ENCODE assay signal across 23 cellular contexts in the genomic region with DNA sequence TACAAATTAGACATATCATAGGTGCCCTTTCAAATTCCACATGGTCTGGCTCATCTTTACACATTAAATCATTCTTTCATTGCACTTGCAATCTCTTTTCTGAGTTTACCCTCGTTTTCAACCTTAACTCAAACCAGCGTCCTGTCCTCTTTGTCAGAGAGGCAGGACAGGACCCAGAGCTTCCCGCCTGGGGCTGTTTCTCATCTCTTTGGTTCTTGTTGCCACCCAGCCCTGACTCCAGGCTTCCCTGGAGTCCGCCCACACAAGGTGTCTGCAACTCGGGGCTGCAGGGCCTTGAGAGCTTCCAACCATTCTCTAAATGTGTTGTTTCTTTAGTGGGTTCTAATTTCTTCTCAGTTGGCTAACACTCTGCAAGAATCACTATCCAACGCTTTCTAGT. TPM values are rescaled to one million over a fixed set of nuclear protein-coding genes. Genes with fewer than 3 reads are reported as not detected.
A peak's percentile ranks its signal among the peaks of the same experiment; 100 is the strongest.
DNase-seq lines count a peak whose midpoint lies in the region; ATAC-seq, FAIRE-seq and TF ChIP-seq lines count a peak whose summit lies in the region.
"Had no signal": no experiment of that assay in that cellular context is flagged by ENCODE, and none has a peak within 500 bp of the region (broad histone marks: within the 10 kb centered on the region; RNA-seq: fewer than 3 reads in every experiment).

No MANE protein-coding gene starts in this region.

- H3K27ac ChIP-seq in mesendoderm (ENCODE audit: low read depth, low read length) (no peak overlapping the region), skeletal muscle tissue (ENCODE audit: low read depth, low read length) (peak overlapping the region; percentile 59)
- H3K27ac ChIP-seq: 22Rv1, pancreas, RWPE1 had no signal

- H3K36me3 ChIP-seq in mesendoderm (ENCODE audit: control insufficient read depth, insufficient read depth, low read length) (no peaks in the 10 kb centered on the region), skeletal muscle tissue (ENCODE audit: control insufficient read depth in 3 of 3, insufficient read depth in 3 of 3, low read length in 3 of 3) (no peaks in the 10 kb centered on the region)
- H3K36me3 ChIP-seq: pancreas had no signal

- POLR2A ChIA-PET in activated CD4-positive, alpha-beta T cell treated with anti-CD3 and anti-CD28 coated beads for 36 hours (lab: Charles Lee), result interaction anchor here (0.7 kb wide), 1 partner anchor 21 kb away, joined by 3 read pairs; no protein-coding TSS in a partner anchor
- POLR2A ChIA-PET in WTC11 (lab: Charles Lee), result no interaction called here

- CTCF ChIA-PET in activated CD4-positive, alpha-beta T cell treated with anti-CD3 and anti-CD28 coated beads for 36 hours (lab: Charles Lee), result interaction anchor here (0.9 to 1.6 kb wide), 3 partner anchors 13 to 145 kb away, joined by 3 to 5 read pairs (median 3); no protein-coding TSS in a partner anchor
- CTCF ChIA-PET in WTC11 (lab: Charles Lee), result no interaction called here

- intact Hi-C loops in activated CD4-positive, alpha-beta T cell treated with anti-CD3 and anti-CD28 coated beads for 36 hours (cut with DNase I, micrococcal nuclease), result no loop called here

- FAIRE-seq in frontal cortex (lab: Jason Lieb, UNC), result no peak
- FAIRE-seq: K562 had no signal

- H3K4ac ChIP-seq in mesendoderm (ENCODE audit: low read depth, low read length), result no peak overlapping the region

- no peak overlapping the region for H2BK120ac ChIP-seq in mesendoderm (ENCODE audit: low read depth, low read length)

- TF ChIP-seq CTCF in WTC11 (IDR thresholded peaks at IDR 0.05), result no peak

- H3K79me1 ChIP-seq in mesendoderm (ENCODE audit: low read length), result peaks cover 16% of the 10 kb centered on the region

- no peak overlapping the region for H4K8ac ChIP-seq in mesendoderm (ENCODE audit: low read depth, low read length)

- no peak overlapping the region for H2AK5ac ChIP-seq in mesendoderm (ENCODE audit: low read length)

- no peak overlapping the region for H2BK5ac ChIP-seq in mesendoderm (ENCODE audit: low read length)

- H3K4me3 Mint-ChIP-seq in activated CD4-positive, alpha-beta T cell treated with anti-CD3 and anti-CD28 coated beads for 36 hours, result peak overlapping the region; percentile 7
- no peak overlapping the region for H3K4me3 Mint-ChIP-seq in WTC11
- H3K4me3 Mint-ChIP-seq: activated CD8-positive, alpha-beta T cell treated with anti-CD3 and anti-CD28 coated beads for 36 hours had no signal

- no peak overlapping the region for H2BK15ac ChIP-seq in mesendoderm (replicated peaks; ENCODE audit: low read depth)

- H3K4me1 ChIP-seq in mesendoderm (ENCODE audit: control insufficient read depth, low read depth, low read length) (peaks cover 1% of the 10 kb centered on the region), skeletal muscle tissue (ENCODE audit: control insufficient read depth in 3 of 3, insufficient read depth in 3 of 3, low read length in 3 of 3) (peaks cover 6 to 32% (median 15%) of the 10 kb centered on the region in 3 donors)

- H3K18ac ChIP-seq in mesendoderm (ENCODE audit: low read length), result peak overlapping the region; percentile 8

- H3K9me3 Mint-ChIP-seq in activated CD4-positive, alpha-beta T cell treated with anti-CD3 and anti-CD28 coated beads for 36 hours (ENCODE audit: low read depth), result no peaks in the 10 kb centered on the region
- H3K9me3 Mint-ChIP-seq in WTC11, result no peaks in the 10 kb centered on the region
- H3K9me3 Mint-ChIP-seq: activated CD8-positive, alpha-beta T cell treated with anti-CD3 and anti-CD28 coated beads for 36 hours; activated T-helper 2 cell treated with anti-CD3 and anti-CD28 coated beads, Interferon-gamma antibody, Interleukin-2, Interleukin-4, amounts not matched to agents 10 μg/mL and 5 μg/mL and 100 μg/mL, durations not matched to agents 14 hours and 24 hours and 36 hours had no signal

- H3K4me1 Mint-ChIP-seq in activated CD4-positive, alpha-beta T cell treated with anti-CD3 and anti-CD28 coated beads for 36 hours, result peaks cover 82% of the 10 kb centered on the region
- H3K4me1 Mint-ChIP-seq in WTC11, result peaks cover 49% of the 10 kb centered on the region

- peaks cover 38% of the 10 kb centered on the region for H3K79me2 ChIP-seq in mesendoderm (ENCODE audit: control insufficient read depth, insufficient read depth, low read length)

- no CpG with 5 or more reads among the region's 6 CpGs for WGBS in mesendoderm (ENCODE audit: extremely low coverage, insufficient coverage, low lambda C conversion rate)

- H3K27me3 Mint-ChIP-seq in activated CD4-positive, alpha-beta T cell treated with anti-CD3 and anti-CD28 coated beads for 36 hours, result no peaks in the 10 kb centered on the region
- H3K27me3 Mint-ChIP-seq in WTC11 (ENCODE audit: low read depth), result no peaks in the 10 kb centered on the region
- H3K27me3 Mint-ChIP-seq: activated CD8-positive, alpha-beta T cell treated with anti-CD3 and anti-CD28 coated beads for 36 hours had no signal

- H3K4me2 ChIP-seq in mesendoderm (ENCODE audit: low read length), result no peak overlapping the region

- no peak for ATAC-seq in activated CD4-positive, alpha-beta T cell treated with anti-CD3 and anti-CD28 coated beads for 36 hours
- peak; percentile 55; the same call in 1 of the 2 replicates for ATAC-seq in WTC11
- no peak for ATAC-seq in HG02885 (IDR thresholded peaks at IDR 0.05; ENCODE audit: poor library complexity, unreplicated experiment)
- ATAC-seq in HG02884 (IDR thresholded peaks at IDR 0.05; ENCODE audit: unreplicated experiment), result no peak
- ATAC-seq: activated CD8-positive, alpha-beta T cell treated with anti-CD3 and anti-CD28 coated beads for 36 hours; HCT116; K562; pancreas had no signal

- H3K56ac ChIP-seq in mesendoderm (ENCODE audit: low read length), result no peak overlapping the region

- DNase-seq in activated CD4-positive, alpha-beta T cell treated with anti-CD3 and anti-CD28 coated beads for 36 hours, result no peak
- no peak for DNase-seq in activated CD4-positive, alpha-beta T cell treated with anti-CD3 and anti-CD28 coated beads, Interleukin-2, amount 50 U/mL, for 4 hours
- no peak for DNase-seq in WTC11 (ENCODE audit: low spot score)
- DNase-seq in mesendoderm, result peak; percentile 30
- DNase-seq in frontal cortex (ENCODE audit: low spot score in 2 of 2), result no peak
- DNase-seq: activated CD8-positive, alpha-beta T cell treated with anti-CD3 and anti-CD28 coated beads for 36 hours; amygdala; Calu3; effector CD8-positive, alpha-beta T cell; hypothalamus; NCI-H2029; NCI-H446 treated with DMSO at 0.1 percent for 48 hours; pancreas; stimulated activated CD4-positive, alpha-beta T cell treated with anti-CD3 and anti-CD28 coated beads, Interleukin-4, amount 100 ng/mL, for 24 hours had no signal

- H3K27me3 ChIP-seq in mesendoderm (ENCODE audit: insufficient read depth, low read length, poor library complexity) (no peaks in the 10 kb centered on the region), skeletal muscle tissue (ENCODE audit: control insufficient read depth in 3 of 3, insufficient read depth in 3 of 3, low read length in 3 of 3) (no peaks in the 10 kb centered on the region)
- H3K27me3 ChIP-seq: pancreas had no signal

- no peak overlapping the region for H3K4me3 ChIP-seq in mesendoderm (ENCODE audit: low read length)
- H3K4me3 ChIP-seq in skeletal muscle tissue (ENCODE audit: low read length in 3 of 3), result no peak overlapping the region
- H3K4me3 ChIP-seq: K562, pancreas, skin epidermis had no signal

- no peak overlapping the region for H4K5ac ChIP-seq in mesendoderm (ENCODE audit: low read length)

- peak overlapping the region; percentile 23 for H3K27ac Mint-ChIP-seq in activated CD4-positive, alpha-beta T cell treated with anti-CD3 and anti-CD28 coated beads for 36 hours
- H3K27ac Mint-ChIP-seq in WTC11, result peak overlapping the region; percentile 53
- H3K27ac Mint-ChIP-seq: activated CD8-positive, alpha-beta T cell treated with anti-CD3 and anti-CD28 coated beads for 36 hours; activated T-helper 2 cell treated with anti-CD3 and anti-CD28 coated beads, Interferon-gamma antibody, Interleukin-2, Interleukin-4, amounts not matched to agents 10 μg/mL and 5 μg/mL and 100 μg/mL, durations not matched to agents 14 hours and 24 hours and 36 hours had no signal

- no peaks in the 10 kb centered on the region for H3K36me3 Mint-ChIP-seq in activated CD4-positive, alpha-beta T cell treated with anti-CD3 and anti-CD28 coated beads for 36 hours (ENCODE audit: low read depth)
- no peaks in the 10 kb centered on the region for H3K36me3 Mint-ChIP-seq in WTC11

- no peak overlapping the region for H3K23ac ChIP-seq in mesendoderm (ENCODE audit: low read length)

- H3K9me3 ChIP-seq in skeletal muscle tissue (ENCODE audit: control insufficient read depth in 3 of 3, low read length in 3 of 3), result no peaks in the 10 kb centered on the region
- H3K9me3 ChIP-seq: pancreas had no signal

- H3K9ac ChIP-seq in mesendoderm (ENCODE audit: low read length), result no peak overlapping the region
- H3K9ac ChIP-seq in skeletal muscle tissue (ENCODE audit: low read depth in 1 of 3, low read length in 3 of 3), result no peak overlapping the region

TF ChIP-seq in WTC11, 78 proteins besides CTCF, POLR2A, EP300 and RAD21 (continues in another document):
- TF ChIP-seq TCF7 (CRISPR knock-in tag; IDR thresholded peaks at IDR 0.05; ENCODE audit: low read depth) (no peak), PRRX2 (CRISPR knock-in tag; IDR thresholded peaks at IDR 0.05) (no peak), TEAD4 (CRISPR knock-in tag; IDR thresholded peaks at IDR 0.05) (no peak)
- TF ChIP-seq, protein P1, sequence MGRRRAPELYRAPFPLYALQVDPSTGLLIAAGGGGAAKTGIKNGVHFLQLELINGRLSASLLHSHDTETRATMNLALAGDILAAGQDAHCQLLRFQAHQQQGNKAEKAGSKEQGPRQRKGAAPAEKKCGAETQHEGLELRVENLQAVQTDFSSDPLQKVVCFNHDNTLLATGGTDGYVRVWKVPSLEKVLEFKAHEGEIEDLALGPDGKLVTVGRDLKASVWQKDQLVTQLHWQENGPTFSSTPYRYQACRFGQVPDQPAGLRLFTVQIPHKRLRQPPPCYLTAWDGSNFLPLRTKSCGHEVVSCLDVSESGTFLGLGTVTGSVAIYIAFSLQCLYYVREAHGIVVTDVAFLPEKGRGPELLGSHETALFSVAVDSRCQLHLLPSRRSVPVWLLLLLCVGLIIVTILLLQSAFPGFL (CRISPR knock-in tag; IDR thresholded peaks at IDR 0.05; ENCODE audit: borderline replicate concordance), result no peak

RNA-seq across cellular contexts. Expression of gene RBMS1, which starts 24.4 kb away (rescaled TPM):
- total RNA-seq in activated CD4-positive, alpha-beta T cell treated with anti-CD3 and anti-CD28 coated beads for 36 hours, result 10 to 100 TPM; 39.3 to 47.7 TPM
- total RNA-seq in WTC11 (2021) (53.1 to 56.3 TPM (median 54.3 TPM) in 3 replicates), skeletal muscle tissue (48.0 TPM), frontal cortex (10.2 TPM)
- polyA plus RNA-seq in mesendoderm (2013, experiment 1 of 2), result 147 TPM
- 139 TPM for polyA plus RNA-seq in mesendoderm (2013, experiment 2 of 2)
